ENCODE assay signal across 23 cellular contexts in the genomic region with DNA sequence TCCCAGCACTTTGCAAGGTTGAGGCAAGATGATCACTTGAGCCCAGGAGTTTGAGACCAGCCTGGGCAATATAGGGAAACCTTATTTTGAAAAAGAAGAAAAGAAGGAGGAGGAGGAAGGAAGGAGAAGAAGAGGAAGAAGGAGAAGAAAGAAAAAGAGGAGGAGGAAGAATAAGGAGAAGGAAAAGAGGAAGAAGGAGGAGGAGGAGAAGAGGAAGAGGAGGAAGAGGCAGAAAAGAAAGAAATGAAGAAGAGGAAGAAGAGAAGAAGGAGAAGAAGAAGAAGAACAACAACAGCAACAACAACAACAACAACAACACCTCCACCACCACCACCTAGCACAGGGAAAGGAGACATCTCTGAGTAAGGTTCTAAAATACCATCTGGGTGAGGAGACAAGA. TPM values are rescaled to one million over a fixed set of nuclear protein-coding genes. Genes with fewer than 3 reads are reported as not detected.
DNase-seq lines count a peak whose midpoint lies in the region; ATAC-seq, FAIRE-seq and TF ChIP-seq lines count a peak whose summit lies in the region.
"Had no signal": no experiment of that assay in that cellular context is flagged by ENCODE, and none has a peak within 500 bp of the region (broad histone marks: within the 10 kb centered on the region; RNA-seq: fewer than 3 reads in every experiment).

No MANE protein-coding gene starts in this region.

- peaks cover 32% of the 10 kb centered on the region for H3K36me3 Mint-ChIP-seq in endothelial cell (ENCODE audit: low read depth, unreplicated experiment)

- no peak overlapping the region for H2AFZ ChIP-seq in K562 (ENCODE audit: low read depth, low read length)

- H3K4me2 ChIP-seq in K562 (ENCODE audit: insufficient read depth, low read length) = no peak overlapping the region
- H3K4me2 ChIP-seq: A549 had no signal

- H3K4me3 Mint-ChIP-seq in endothelial cell (ENCODE audit: unreplicated experiment) = peak overlapping the region; percentile 19
- H3K4me3 Mint-ChIP-seq: CD4-positive, alpha-beta memory T cell had no signal

- H3K27ac Mint-ChIP-seq in endothelial cell (ENCODE audit: unreplicated experiment) = peak overlapping the region; percentile 61
- H3K27ac Mint-ChIP-seq: CD4-positive, alpha-beta memory T cell had no signal

- no peak overlapping the region for H3K4me3 ChIP-seq in K562
- H3K4me3 ChIP-seq: A549, HAP-1 had no signal

- no peaks in the 10 kb centered on the region for H3K4me1 ChIP-seq in K562 (replicated peaks in 1 of 2; ENCODE audit: control insufficient read depth in 2 of 2, insufficient read depth in 2 of 2, low read length in 2 of 2)
- H3K4me1 ChIP-seq: A549, HAP-1 had no signal

- no peaks in the 10 kb centered on the region for H3K79me2 ChIP-seq in K562 (ENCODE audit: control insufficient read depth, insufficient read depth, low read length)

- in situ Hi-C loops in K562 (cut with MboI) = no loop called here

- POLR2A ChIA-PET in K562 (lab: Yijun Ruan, JAX) = no interaction called here

- peaks cover 12% of the 10 kb centered on the region for H3K27me3 Mint-ChIP-seq in endothelial cell (ENCODE audit: unreplicated experiment)
- H3K27me3 Mint-ChIP-seq: CD4-positive, alpha-beta memory T cell had no signal

- TF ChIP-seq CTCF in K562 (IDR thresholded peaks at IDR 0.05 in 2 of 3, conservative IDR thresholded peaks at IDR 0.05 in 1 of 3; ENCODE audit: insufficient read depth in 2 of 3, low read depth in 1 of 3, low read length in 3 of 3) (no peak), endothelial cell (IDR thresholded peaks at IDR 0.05; ENCODE audit: unreplicated experiment) (no peak)

- no peak for TF ChIP-seq EP300 in K562 (IDR thresholded peaks at IDR 0.05; ENCODE audit: low read length)

- H4K20me1 ChIP-seq in K562 (replicated peaks; ENCODE audit: control insufficient read depth, insufficient read depth, low read length) = no peaks in the 10 kb centered on the region

- H3K9me1 ChIP-seq in K562 (ENCODE audit: control insufficient read depth, insufficient read depth, low read length) = no peaks in the 10 kb centered on the region

- peaks cover 7% of the 10 kb centered on the region; the same call in 1 of the 2 replicates for H3K9me3 ChIP-seq in K562 (replicated peaks; ENCODE audit: control insufficient read depth, insufficient read depth, low read depth, low read length)

- TF ChIP-seq POLR2A in K562 (conservative IDR thresholded peaks at IDR 0.05) = no peak

- no TSS peak for BruUV-seq in K562 (replicated peaks; lab: Mats Ljungman, UMichigan)

- H3K9me3 Mint-ChIP-seq in endothelial cell (ENCODE audit: unreplicated experiment) = peaks cover 13% of the 10 kb centered on the region

- no peak for TF ChIP-seq RAD21 in K562 (CRISPR knock-in tag; conservative IDR thresholded peaks at IDR 0.05 in 1 of 2, IDR thresholded peaks at IDR 0.05 in 1 of 2)

- H3K9ac ChIP-seq in K562 (ENCODE audit: insufficient read depth in 1 of 2, low read depth in 2 of 2, low read length in 2 of 2) = no peak overlapping the region

- no peaks in the 10 kb centered on the region for H3K27me3 ChIP-seq in K562 (ENCODE audit: control insufficient read depth in 2 of 2, insufficient read depth in 2 of 2, low read length in 2 of 2)

- no peak for ATAC-seq in K562
- ATAC-seq in GM21528 (IDR thresholded peaks at IDR 0.05; ENCODE audit: low FRiP score, unreplicated experiment) = no peak
- ATAC-seq in HG03571 (IDR thresholded peaks at IDR 0.05; ENCODE audit: unreplicated experiment) = no peak
- ATAC-seq: A549 had no signal

- no peak overlapping the region for H3K27ac ChIP-seq in K562 (ENCODE audit: extremely low read depth, low read depth, low read length)
- H3K27ac ChIP-seq: A549 had no signal

- CTCF ChIA-PET in K562 (lab: Yijun Ruan, JAX; ENCODE audit: low intra/inter-chr PET ratio) = no interaction called here

- DNase-seq in SKM-1 treated with dmso at 0.1 percent for 144 hours (lab: John Stamatoyannopoulos, UW; ENCODE audit: unreplicated experiment) (peak; percentile 18), SKM-1 (lab: John Stamatoyannopoulos, UW; ENCODE audit: unreplicated experiment) (no peak), K562 (ENCODE audit: extremely low read depth in 1 of 4, low spot score in 3 of 4) (no peak), endothelial cell (ENCODE audit: low spot score) (no peak), RKO (ENCODE audit: low spot score) (no peak)
- DNase-seq: 8988T; ACHN; AML-193; C1 segment of cervical spinal cord; Calu3; CD4-positive, alpha-beta memory T cell; COR-L47; DMS53; DMS79 treated with DMSO at 0.1 percent for 48 hours; GF-D8; GOT3 had no signal

- intact Hi-C loops in K562 (cut with micrococcal nuclease) = no loop called here

- FAIRE-seq in K562 (lab: Jason Lieb, UNC) = no peak
- FAIRE-seq: A549, GM12891, GM18507, H54 had no signal

- peaks cover 3% of the 10 kb centered on the region for H3K4me1 Mint-ChIP-seq in endothelial cell (ENCODE audit: unreplicated experiment)
- H3K4me1 Mint-ChIP-seq: CD4-positive, alpha-beta memory T cell had no signal

- peaks cover 29% of the 10 kb centered on the region; the same call in 2 of the 3 replicates for H3K36me3 ChIP-seq in K562 (ENCODE audit: control insufficient read depth, insufficient read depth, low read length)
- H3K36me3 ChIP-seq: HAP-1 had no signal

RNA-seq across cellular contexts. Expression of gene SELENBP1, which starts 10.6 kb away (rescaled TPM):
- total RNA-seq in K562 (2011; cell fraction: chromatin; rRNA removed; ENCODE audit: low replicate concordance) = 76.1 and 163 TPM in 2 replicates
- 110 and 113 TPM in 2 replicates for total RNA-seq in K562 (2011; cell fraction: nucleolus; rRNA removed)
- 76.5 and 80.5 TPM in 2 replicates for total RNA-seq in K562 (2011; cell fraction: nucleoplasm; rRNA removed)
- 40.7 and 62.2 TPM in 2 replicates for total RNA-seq in K562 (2014; rRNA removed)
- 18.9 and 28.3 TPM in 2 replicates for total RNA-seq in K562 (2014; rRNA removed; fragmentation: Illumina TruSeq; extraction: Trizol)
- 25.8 and 25.9 TPM in 2 replicates for total RNA-seq in K562 (2015; rRNA removed; fragmentation: Illumina TruSeq; extraction: Trizol)
- 41.9 and 42.9 TPM in 2 replicates for total RNA-seq in K562 (2021)
- polyA plus RNA-seq in K562 (2011; rRNA removed) = 30.2 and 53.7 TPM in 2 replicates
- polyA plus RNA-seq in K562 (2011; cell fraction: cytosol; rRNA removed) = 28.6 and 82.9 TPM in 2 replicates
- polyA plus RNA-seq in K562 (2011; cell fraction: nucleus; rRNA removed) = 144 and 349 TPM in 2 replicates
- 52.3 and 57.9 TPM in 2 replicates for polyA plus RNA-seq in K562 (2012)
- polyA plus RNA-seq in K562 (2014; fragmentation: Illumina TruSeq; extraction: Trizol) = 45.0 and 45.3 TPM in 2 replicates
- 10 to 100 TPM; 52.1 to 81.2 TPM for polyA plus RNA-seq in K562 (2014; fragmentation: Nextera tagmentation; extraction: Ambion mirVana)
- 47.1 and 50.8 TPM in 2 replicates for polyA plus RNA-seq in K562 (2014; rRNA removed)
- 15.3 and 44.9 TPM in 2 replicates for polyA minus RNA-seq in K562 (2011; rRNA and poly(A)+ RNA removed)
- polyA minus RNA-seq in K562 (2011; cell fraction: cytosol; rRNA and poly(A)+ RNA removed) = 26.6 and 29.5 TPM in 2 replicates
- 16.6 and 24.6 TPM in 2 replicates for polyA minus RNA-seq in K562 (2011; cell fraction: nucleus; rRNA and poly(A)+ RNA removed)
- 15.6 TPM for total RNA-seq in endothelial cell (ENCODE audit: unreplicated experiment)
- total RNA-seq: CD4-positive, alpha-beta memory T cell had no signal
- polyA plus RNA-seq: CD4-positive, alpha-beta memory T cell had no signal

RNA-seq across cellular contexts. Expression of gene RFX5, which starts 14.8 kb away (rescaled TPM):
- 32.5 and 45.8 TPM in 2 replicates for total RNA-seq in K562 (2011; cell fraction: chromatin; rRNA removed; ENCODE audit: low replicate concordance)
- total RNA-seq in K562 (2011; cell fraction: nucleolus; rRNA removed) = 29.5 and 32.4 TPM in 2 replicates
- total RNA-seq in K562 (2011; cell fraction: nucleoplasm; rRNA removed) = 32.8 and 34.1 TPM in 2 replicates
- 25.7 and 30.5 TPM in 2 replicates for total RNA-seq in K562 (2014; rRNA removed)
- total RNA-seq in K562 (2014; rRNA removed; fragmentation: Illumina TruSeq; extraction: Trizol) = 32.2 and 34.6 TPM in 2 replicates
- total RNA-seq in K562 (2015; rRNA removed; fragmentation: Illumina TruSeq; extraction: Trizol) = 29.4 and 30.4 TPM in 2 replicates
- total RNA-seq in K562 (2021) = 32.7 and 36.1 TPM in 2 replicates
- 38.5 and 40.3 TPM in 2 replicates for polyA plus RNA-seq in K562 (2011; rRNA removed)
- 16.5 and 17.9 TPM in 2 replicates for polyA plus RNA-seq in K562 (2011; cell fraction: cytosol; rRNA removed)
- 77.0 and 80.0 TPM in 2 replicates for polyA plus RNA-seq in K562 (2011; cell fraction: nucleus; rRNA removed)
- polyA plus RNA-seq in K562 (2012) = 20.9 and 31.9 TPM in 2 replicates
- polyA plus RNA-seq in K562 (2014; fragmentation: Illumina TruSeq; extraction: Trizol) = 36.2 and 48.2 TPM in 2 replicates
- polyA plus RNA-seq in K562 (2014; fragmentation: Nextera tagmentation; extraction: Ambion mirVana) = 1 to 10 TPM; 3.8 to 4.9 TPM
- 27.9 and 32.3 TPM in 2 replicates for polyA plus RNA-seq in K562 (2014; rRNA removed)
- polyA minus RNA-seq in K562 (2011; rRNA and poly(A)+ RNA removed) = 23.8 and 26.6 TPM in 2 replicates
- polyA minus RNA-seq in K562 (2011; cell fraction: cytosol; rRNA and poly(A)+ RNA removed) = 13.5 and 15.0 TPM in 2 replicates
- polyA minus RNA-seq in K562 (2011; cell fraction: nucleus; rRNA and poly(A)+ RNA removed) = 17.4 and 27.3 TPM in 2 replicates
- total RNA-seq in endothelial cell (ENCODE audit: unreplicated experiment) = 51.6 TPM

RNA-seq across cellular contexts. Expression of gene PI4KB, which starts 34.7 kb away (rescaled TPM):
- total RNA-seq in K562 (2011; cell fraction: chromatin; rRNA removed; ENCODE audit: low replicate concordance) = 172 and 273 TPM in 2 replicates
- 144 and 147 TPM in 2 replicates for total RNA-seq in K562 (2011; cell fraction: nucleolus; rRNA removed)
- total RNA-seq in K562 (2011; cell fraction: nucleoplasm; rRNA removed) = 134 and 144 TPM in 2 replicates
- total RNA-seq in K562 (2014; rRNA removed) (45.1 and 62.4 TPM in 2 replicates), K562 (2014; rRNA removed; fragmentation: Illumina TruSeq; extraction: Trizol) (20.5 and 27.9 TPM in 2 replicates), K562 (2015; rRNA removed; fragmentation: Illumina TruSeq; extraction: Trizol) (30.1 and 32.8 TPM in 2 replicates), K562 (2021) (51.8 and 54.3 TPM in 2 replicates), endothelial cell (ENCODE audit: unreplicated experiment) (50.3 TPM)
- polyA plus RNA-seq in K562 (2011; rRNA removed) (65.4 and 78.3 TPM in 2 replicates), K562 (2014; fragmentation: Illumina TruSeq; extraction: Trizol) (55.8 and 58.0 TPM in 2 replicates), K562 (2014; fragmentation: Nextera tagmentation; extraction: Ambion mirVana) (1 to 10 TPM; 3.1 to 8.9 TPM), K562 (2014; rRNA removed) (45.9 and 67.2 TPM in 2 replicates)
- 75.5 and 76.8 TPM in 2 replicates for polyA plus RNA-seq in K562 (2011; cell fraction: cytosol; rRNA removed)
- 206 and 207 TPM in 2 replicates for polyA plus RNA-seq in K562 (2011; cell fraction: nucleus; rRNA removed)
- polyA plus RNA-seq in K562 (2012) = 38.3 and 59.7 TPM in 2 replicates
- polyA minus RNA-seq in K562 (2011; rRNA and poly(A)+ RNA removed) = 89.6 and 112 TPM in 2 replicates
- 33.2 and 48.9 TPM in 2 replicates for polyA minus RNA-seq in K562 (2011; cell fraction: cytosol; rRNA and poly(A)+ RNA removed)
- polyA minus RNA-seq in K562 (2011; cell fraction: nucleus; rRNA and poly(A)+ RNA removed) = 41.1 and 46.8 TPM in 2 replicates

RNA-seq across cellular contexts. Expression of gene PSMB4, which starts 37.5 kb away (rescaled TPM):
- total RNA-seq in K562 (2011; cell fraction: chromatin; rRNA removed; ENCODE audit: low replicate concordance) = 160 and 206 TPM in 2 replicates
- total RNA-seq in K562 (2011; cell fraction: nucleolus; rRNA removed) = 184 and 193 TPM in 2 replicates
- 185 and 201 TPM in 2 replicates for total RNA-seq in K562 (2011; cell fraction: nucleoplasm; rRNA removed)
- 443 and 445 TPM in 2 replicates for total RNA-seq in K562 (2014; rRNA removed)
- total RNA-seq in K562 (2014; rRNA removed; fragmentation: Illumina TruSeq; extraction: Trizol) = 352 and 409 TPM in 2 replicates
- 383 and 397 TPM in 2 replicates for total RNA-seq in K562 (2015; rRNA removed; fragmentation: Illumina TruSeq; extraction: Trizol)
- 411 and 426 TPM in 2 replicates for total RNA-seq in K562 (2021)
- polyA plus RNA-seq in K562 (2011; rRNA removed) = 448 and 475 TPM in 2 replicates
- polyA plus RNA-seq in K562 (2011; cell fraction: cytosol; rRNA removed) = 758 and 988 TPM in 2 replicates
- polyA plus RNA-seq in K562 (2011; cell fraction: nucleus; rRNA removed) = 508 and 716 TPM in 2 replicates
- polyA plus RNA-seq in K562 (2012) = 308 and 436 TPM in 2 replicates
- polyA plus RNA-seq in K562 (2014; fragmentation: Illumina TruSeq; extraction: Trizol) = 559 and 568 TPM in 2 replicates
- 100 to 1,000 TPM; 638 to 674 TPM for polyA plus RNA-seq in K562 (2014; fragmentation: Nextera tagmentation; extraction: Ambion mirVana)
- polyA plus RNA-seq in K562 (2014; rRNA removed) = 603 and 655 TPM in 2 replicates
- polyA minus RNA-seq in K562 (2011; rRNA and poly(A)+ RNA removed) = 273 and 300 TPM in 2 replicates
- polyA minus RNA-seq in K562 (2011; cell fraction: cytosol; rRNA and poly(A)+ RNA removed) = 202 TPM in 2 replicates
- polyA minus RNA-seq in K562 (2011; cell fraction: nucleus; rRNA and poly(A)+ RNA removed) = 71.4 and 104 TPM in 2 replicates
- total RNA-seq in endothelial cell (ENCODE audit: unreplicated experiment) = 322 TPM
